Comparison of ENCODE assay signal across 1 cellular context in the genomic region with DNA sequence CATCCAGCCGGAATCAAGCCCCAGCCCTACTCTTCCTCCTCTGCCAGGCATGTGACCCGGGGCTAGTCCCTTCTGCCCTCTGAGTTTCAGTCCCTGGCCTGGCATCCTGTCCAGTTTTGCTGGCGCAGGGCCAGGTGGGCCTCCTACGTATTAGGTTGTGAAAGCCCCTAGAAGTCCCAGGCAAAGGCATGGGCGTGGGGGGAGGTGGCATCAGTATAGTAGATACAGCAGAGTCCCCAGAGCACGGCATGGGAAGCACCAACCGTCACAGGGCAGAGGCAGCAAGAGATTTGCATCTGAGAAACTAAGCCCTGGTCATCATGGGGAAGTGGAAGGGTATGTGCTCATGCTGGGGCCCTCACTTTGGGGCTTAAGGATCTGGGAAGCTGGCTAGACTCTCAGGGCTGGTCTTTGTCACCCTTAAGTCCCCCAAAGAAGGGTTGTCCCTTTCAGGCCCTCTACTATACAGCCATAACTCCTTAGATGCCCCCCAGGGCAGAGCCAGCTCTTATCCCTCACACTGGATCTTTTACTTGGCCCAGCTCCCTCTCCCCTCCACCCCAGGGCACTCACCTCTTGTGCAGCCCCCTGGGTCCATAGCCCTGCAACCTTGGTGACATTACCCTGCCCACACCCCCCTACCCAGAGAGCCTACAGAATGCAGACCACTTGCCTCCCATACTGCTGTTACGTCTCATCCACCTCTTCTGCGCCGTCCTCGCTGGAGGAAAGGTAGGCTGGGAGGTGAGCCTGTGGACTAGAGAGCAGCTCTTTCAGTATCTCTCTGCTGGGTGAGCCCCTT.
TF ChIP-seq lines count a peak whose summit lies in the region.

No MANE protein-coding gene starts in this region.

TF ChIP-seq in SK-N-SH treated with all-trans-retinoic acid at 6 μM for 48 hours, 23 proteins besides CTCF, POLR2A, EP300 and RAD21 (continued from another document):
- TF ChIP-seq CREB5 (CRISPR knock-in tag; IDR thresholded peaks at IDR 0.05; ENCODE audit: low read depth) (no peak), BACH2 (CRISPR knock-in tag; IDR thresholded peaks at IDR 0.05; ENCODE audit: borderline replicate concordance) (no peak)
